In genomic region chr9:3769646-3770045, GRCh38 we compare ENCODE assay signal across 18 cellular contexts.
"Had no signal": no experiment of that assay in that cellular context is flagged by ENCODE, and none has a peak within 500 bp of the region (broad histone marks: within the 10 kb centered on the region; RNA-seq: fewer than 3 reads in every experiment).

No MANE protein-coding gene starts in this region.

- H3K27ac Mint-ChIP-seq: activated B cell treated with CpG ODN at 0.5 μM for 24 hours; activated CD4-positive, alpha-beta T cell treated with anti-CD3 and anti-CD28 coated beads, Interleukin-2, amount 10 ng/mL, durations not matched to agents 24 days and 14 days; activated CD8-positive, alpha-beta T cell treated with anti-CD3 and anti-CD28 coated beads, Interleukin-2, amount 10 ng/mL, durations not matched to agents 7 days and 5 days; activated naive CD4-positive, alpha-beta T cell treated with anti-CD3 and anti-CD28 coated beads, Interleukin-2, amount 50 U/mL, for 72 hours; activated T-cell treated with anti-CD3 and anti-CD28 coated beads, Interleukin-2, amount 50 U/mL, for 72 hours; natural killer cell treated with Interleukin-12 subunit alpha and Interleukin-12 subunit beta and Interleukin-15 and Interleukin-18, amount 100 ng/mL, for 72 hours had no signal

- H3K9me3 ChIP-seq: body of pancreas had no signal

- DNase-seq: activated B cell treated with CpG ODN at 0.5 μM for 24 hours; activated CD4-positive, alpha-beta T cell treated with anti-CD3 and anti-CD28 coated beads, Interleukin-2, amount 10 ng/mL, durations not matched to agents 24 days and 14 days; activated CD8-positive, alpha-beta memory T cell treated with anti-CD3 and anti-CD28 coated beads, Interleukin-2, amount 50 U/mL, for 4 hours; activated CD8-positive, alpha-beta T cell treated with anti-CD3 and anti-CD28 coated beads, Interleukin-2, amount 10 ng/mL, durations not matched to agents 7 days and 5 days; activated gamma-delta T cell; activated T-cell treated with anti-CD3 and anti-CD28 coated beads, Interleukin-2, amount 50 U/mL, for 72 hours; amniotic stem cell; islet precursor cell; posterior cingulate gyrus; retina; stimulated activated CD4-positive, alpha-beta T cell treated with anti-CD3 and anti-CD28 coated beads, Interleukin-15, amount 100 ng/mL, for 24 hours; stimulated activated CD4-positive, alpha-beta T cell treated with anti-CD3 and anti-CD28 coated beads, Interleukin-4, amount 100 ng/mL, for 1 hour; stimulated activated naive CD4-positive, alpha-beta T cell; SW 1271 had no signal

- H3K9me3 Mint-ChIP-seq: activated B cell treated with CpG ODN at 0.5 μM for 24 hours; activated T-cell treated with anti-CD3 and anti-CD28 coated beads, Interleukin-2, amount 50 U/mL, for 72 hours; central memory CD8-positive, alpha-beta T cell had no signal

- H3K36me3 Mint-ChIP-seq: activated naive CD4-positive, alpha-beta T cell treated with anti-CD3 and anti-CD28 coated beads, Interleukin-2, amount 50 U/mL, for 72 hours; natural killer cell treated with Interleukin-12 subunit alpha and Interleukin-12 subunit beta and Interleukin-15 and Interleukin-18, amount 100 ng/mL, for 72 hours had no signal

- H3K27ac ChIP-seq: body of pancreas had no signal

- H3K4me1 Mint-ChIP-seq: activated B cell treated with CpG ODN at 0.5 μM for 24 hours; activated CD4-positive, alpha-beta T cell treated with anti-CD3 and anti-CD28 coated beads, Interleukin-2, amount 10 ng/mL, durations not matched to agents 24 days and 14 days; central memory CD8-positive, alpha-beta T cell had no signal

- H3K27me3 ChIP-seq: body of pancreas had no signal

- H3K4me1 ChIP-seq: body of pancreas had no signal

- H3K4me3 Mint-ChIP-seq: activated B cell treated with CpG ODN at 0.5 μM for 24 hours; activated CD4-positive, alpha-beta T cell treated with anti-CD3 and anti-CD28 coated beads, Interleukin-2, amount 10 ng/mL, durations not matched to agents 24 days and 14 days; activated CD8-positive, alpha-beta T cell treated with anti-CD3 and anti-CD28 coated beads, Interleukin-2, amount 10 ng/mL, durations not matched to agents 7 days and 5 days; activated T-cell treated with anti-CD3 and anti-CD28 coated beads, Interleukin-2, amount 50 U/mL, for 72 hours; central memory CD8-positive, alpha-beta T cell; natural killer cell treated with Interleukin-12 subunit alpha and Interleukin-12 subunit beta and Interleukin-15 and Interleukin-18, amount 100 ng/mL, for 72 hours had no signal

- ATAC-seq: activated CD8-positive, alpha-beta T cell treated with anti-CD3 and anti-CD28 coated beads, Interleukin-2, amount 10 ng/mL, durations not matched to agents 7 days and 5 days; activated naive CD4-positive, alpha-beta T cell treated with anti-CD3 and anti-CD28 coated beads, Interleukin-2, amount 50 U/mL, for 72 hours; natural killer cell treated with Interleukin-12 subunit alpha and Interleukin-12 subunit beta and Interleukin-15 and Interleukin-18, amount 100 ng/mL, for 72 hours had no signal

- H3K4me3 ChIP-seq: body of pancreas had no signal
